In the genomic region with DNA sequence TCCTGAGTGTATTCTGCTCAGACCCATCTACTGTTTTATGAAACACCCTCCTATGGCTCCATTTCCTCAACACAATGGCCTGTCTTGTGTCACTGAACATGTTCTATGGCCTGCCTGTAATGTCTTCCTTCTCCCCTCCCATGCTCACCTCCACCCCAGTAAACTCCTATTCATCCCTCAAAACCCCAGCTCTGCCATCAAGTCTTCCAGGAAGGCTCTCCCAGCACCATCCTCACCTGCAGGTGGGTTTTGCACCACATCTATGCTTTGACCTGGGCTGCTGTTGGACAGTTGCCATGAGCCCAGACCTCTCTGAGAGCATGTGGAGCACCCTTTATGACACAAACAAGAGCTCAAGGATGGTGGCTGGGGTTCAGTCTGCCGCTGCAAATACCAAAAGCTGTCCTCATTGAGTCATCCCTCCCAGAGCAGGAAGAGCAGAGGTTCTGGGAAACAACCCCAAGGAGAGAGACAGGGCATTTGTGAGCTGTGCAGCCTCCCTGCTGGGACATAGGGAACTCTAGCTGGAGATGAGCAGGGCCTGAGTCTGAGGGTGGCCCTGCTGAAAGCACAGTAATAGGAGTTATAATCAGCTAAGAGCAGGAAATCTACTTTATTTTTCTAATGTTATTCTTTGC, we compare ENCODE assay signal across 25 cellular contexts.
DNase-seq lines count a peak whose midpoint lies in the region; ATAC-seq, FAIRE-seq and TF ChIP-seq lines count a peak whose summit lies in the region.
"Had no signal": no experiment of that assay in that cellular context is flagged by ENCODE, and none has a peak within 500 bp of the region (broad histone marks: within the 10 kb centered on the region; RNA-seq: fewer than 3 reads in every experiment).

No MANE protein-coding gene starts in this region.

- H3K27ac ChIP-seq in heart left ventricle: peak overlapping the region; percentile 33 to 84 (median 68)
- H3K27ac ChIP-seq in parathyroid adenoma: peak overlapping the region; percentile 47
- no peak overlapping the region for H3K27ac ChIP-seq in tibial artery
- H3K27ac ChIP-seq: C4-2B, KMS-11, WERI-Rb-1 had no signal

- H2AFZ ChIP-seq in parathyroid adenoma: no peak overlapping the region

- no peak overlapping the region for H3K9ac ChIP-seq in parathyroid adenoma
- H3K9ac ChIP-seq: KMS-11 had no signal

- H3K27me3 ChIP-seq in bronchial epithelial cell (ENCODE audit: control insufficient read depth, insufficient read depth, low read length) (no peaks in the 10 kb centered on the region), heart left ventricle (no peaks in the 10 kb centered on the region), parathyroid adenoma (ENCODE audit: control insufficient read depth, insufficient read depth, low read length) (no peaks in the 10 kb centered on the region), tibial artery (no peaks in the 10 kb centered on the region)

- no peak for TF ChIP-seq CTCF in bronchial epithelial cell (IDR thresholded peaks at IDR 0.05; ENCODE audit: insufficient read depth, low read length, severe bottlenecking)
- TF ChIP-seq CTCF in heart left ventricle (IDR thresholded peaks at IDR 0.05): no peak
- no peak for TF ChIP-seq CTCF in parathyroid adenoma (IDR thresholded peaks at IDR 0.05)
- TF ChIP-seq CTCF in GM13977 (IDR thresholded peaks at IDR 0.05; ENCODE audit: extremely low read depth, insufficient read depth, missing control alignments): no peak
- TF ChIP-seq CTCF in tibial artery (IDR thresholded peaks at IDR 0.05): no peak

- H3K36me3 ChIP-seq in bronchial epithelial cell (ENCODE audit: control insufficient read depth, insufficient read depth, low read length): no peaks in the 10 kb centered on the region
- H3K36me3 ChIP-seq in heart left ventricle: no peaks in the 10 kb centered on the region
- no peaks in the 10 kb centered on the region for H3K36me3 ChIP-seq in parathyroid adenoma (ENCODE audit: control insufficient read depth, insufficient read depth, low read length)
- H3K36me3 ChIP-seq in tibial artery: no peaks in the 10 kb centered on the region
- H3K36me3 ChIP-seq: WERI-Rb-1 had no signal

- TF ChIP-seq POLR2A in heart left ventricle (IDR thresholded peaks at IDR 0.05): no peak

- no peak overlapping the region for H3K4me3 ChIP-seq in bronchial epithelial cell (ENCODE audit: low read depth, low read length)
- no peak overlapping the region for H3K4me3 ChIP-seq in heart left ventricle
- H3K4me3 ChIP-seq in parathyroid adenoma (ENCODE audit: low read depth, low read length): no peak overlapping the region
- H3K4me3 ChIP-seq in tibial artery: no peak overlapping the region
- H3K4me3 ChIP-seq: lung had no signal

- WGBS in heart left ventricle, 4 donors: 43 to 89% (median 56%) methylated on average over 1 of the region's 1 CpG

- DNase-seq in HCEC 1CT (peak; percentile 46), bronchial epithelial cell (ENCODE audit: low read depth) (no peak), heart left ventricle (no peak), GM13977 (ENCODE audit: low spot score) (no peak), tibial artery (no peak), cerebellar nuclear complex (lab: John Stamatoyannopoulos, UW) (no peak)
- DNase-seq: activated CD4-positive, alpha-beta memory T cell treated with anti-CD3 and anti-CD28 coated beads, Interleukin-2, amount 10 ng/mL, durations not matched to agents 7 days and 5 days; activated T-cell treated with anti-CD3 and anti-CD28 coated beads, Interleukin-2, amount 50 U/mL, for 4 hours; DMS 273 treated with DMSO at 0.1 percent for 48 hours; H9; natural killer cell; NCI-H1105 treated with DMSO at 0.1 percent for 48 hours; NCI-H2171; NCI-H774; retina; stimulated activated naive CD8-positive, alpha-beta T cell treated with anti-CD3 and anti-CD28 coated beads, Interleukin-15, amount 100 ng/mL, for 72 hours; WERI-Rb-1 had no signal

- peak; percentile 64 for FAIRE-seq in bronchial epithelial cell (lab: Jason Lieb, UNC)
- FAIRE-seq: endometrium had no signal

- intact Hi-C loops in heart left ventricle (cut with DNase I): loop anchor here in 5 of 10 donors (2.0 to 10.0 kb wide), 6 partner anchors 55 to 205 kb away; a partner anchor contains a TSS
- intact Hi-C loops in tibial artery (cut with DNase I; ENCODE audit: low total_unique reads): no loop called here

- H3K9me3 ChIP-seq in heart left ventricle (peaks cover 0 to 13% (median 0%) of the 10 kb centered on the region in 12 donors), parathyroid adenoma (ENCODE audit: control insufficient read depth, low read length) (no peaks in the 10 kb centered on the region), tibial artery (peaks cover 0 to 6% (median 0%) of the 10 kb centered on the region in 3 donors)

- peaks cover 0 to 33% (median 14%) of the 10 kb centered on the region in 12 donors for H3K4me1 ChIP-seq in heart left ventricle
- H3K4me1 ChIP-seq in parathyroid adenoma: no peaks in the 10 kb centered on the region
- H3K4me1 ChIP-seq in tibial artery: no peaks in the 10 kb centered on the region

- in situ Hi-C loops in GM13977 (cut with MboI; ENCODE audit: low pct_unique_long_range_greater_than_20kb, low sequenced_read_pairs, unreplicated experiment): no loop called here

- ATAC-seq in heart left ventricle (peak; percentile 42 to 68 (median 66)), GM21367 (IDR thresholded peaks at IDR 0.05; ENCODE audit: unreplicated experiment) (no peak)
- ATAC-seq: activated naive CD4-positive, alpha-beta T cell treated with anti-CD3 and anti-CD28 coated beads, Interleukin-2, amount 50 U/mL, for 72 hours; activated T-cell treated with anti-CD3 and anti-CD28 coated beads, Interleukin-2, amount 50 U/mL, for 4 hours; Panc1 had no signal

- H3K4me2 ChIP-seq in parathyroid adenoma (ENCODE audit: low read length): no peak overlapping the region
- H3K4me2 ChIP-seq: KMS-11 had no signal

- H3K79me2 ChIP-seq in parathyroid adenoma: no peaks in the 10 kb centered on the region

Comparison
In these comparisons a context has a peak if more than half of its experiments do, and no peak if none do; other contexts are left out.
1. H3K27ac ChIP-seq: peak in heart left ventricle (12 of 12) and parathyroid adenoma (single experiment); none in tibial artery (0 of 2).